Comparison of ENCODE assay signal across 18 cellular contexts in genomic region chr7:199465-200249, GRCh38. TPM values are rescaled to one million over a fixed set of nuclear protein-coding genes. Genes with fewer than 3 reads are reported as not detected.
A peak's percentile ranks its signal among the peaks of the same experiment; 100 is the strongest.
DNase-seq lines count a peak whose midpoint lies in the region; ATAC-seq, FAIRE-seq and TF ChIP-seq lines count a peak whose summit lies in the region.
"Had no signal": no experiment of that assay in that cellular context is flagged by ENCODE, and none has a peak within 500 bp of the region (broad histone marks: within the 10 kb centered on the region; RNA-seq: fewer than 3 reads in every experiment).

No MANE protein-coding gene starts in this region.

- no peak for TF ChIP-seq EP300 in K562 (IDR thresholded peaks at IDR 0.05; ENCODE audit: low read length)

- peak; percentile 71 for ATAC-seq in Right ventricle myocardium inferior
- ATAC-seq in K562, result no peak
- ATAC-seq in HG02678 (IDR thresholded peaks at IDR 0.05; ENCODE audit: unreplicated experiment), result no peak

- TF ChIP-seq CTCF in right atrium auricular region (IDR thresholded peaks at IDR 0.05) (no peak), K562 (IDR thresholded peaks at IDR 0.05 in 2 of 3, conservative IDR thresholded peaks at IDR 0.05 in 1 of 3; ENCODE audit: insufficient read depth in 2 of 3, low read depth in 1 of 3, low read length in 3 of 3) (no peak)

- H3K4me1 ChIP-seq in right atrium auricular region (peaks cover 0 to 40% of the 10 kb centered on the region in 2 donors), K562 (replicated peaks in 1 of 2; ENCODE audit: control insufficient read depth in 2 of 2, insufficient read depth in 2 of 2, low read length in 2 of 2) (peaks cover 0 to 2% of the 10 kb centered on the region in 2 experiments; a peak in 1 of 5 replicates), stomach smooth muscle (ENCODE audit: control insufficient read depth, insufficient read depth, low read length) (peaks cover 62% of the 10 kb centered on the region), small intestine (ENCODE audit: control insufficient read depth in 2 of 2, insufficient read depth in 1 of 2, low read depth in 1 of 2, low read length in 1 of 2) (peaks cover 0 to 2% of the 10 kb centered on the region in 2 donors)

- H3K36me3 ChIP-seq in right atrium auricular region (peaks cover 44% of the 10 kb centered on the region), K562 (ENCODE audit: control insufficient read depth, insufficient read depth, low read length) (no peaks in the 10 kb centered on the region), stomach smooth muscle (ENCODE audit: control insufficient read depth in 2 of 2, insufficient read depth in 2 of 2, low read length in 2 of 2) (peaks cover 63 to 64% of the 10 kb centered on the region in 2 donors), small intestine (ENCODE audit: control insufficient read depth in 2 of 2, insufficient read depth in 2 of 2, low read length in 2 of 2) (peaks cover 8 to 16% of the 10 kb centered on the region in 2 donors)

- H3K27me3 ChIP-seq in right atrium auricular region (no peaks in the 10 kb centered on the region), K562 (ENCODE audit: control insufficient read depth in 2 of 2, insufficient read depth in 2 of 2, low read length in 2 of 2) (peaks cover 48 to 97% of the 10 kb centered on the region in 2 experiments), stomach smooth muscle (ENCODE audit: control insufficient read depth in 1 of 2, insufficient read depth in 2 of 2, low read length in 2 of 2) (no peaks in the 10 kb centered on the region), small intestine (ENCODE audit: control insufficient read depth in 2 of 2, insufficient read depth in 2 of 2, low read length in 2 of 2) (no peaks in the 10 kb centered on the region)

- H3K9me3 ChIP-seq in right atrium auricular region (no peaks in the 10 kb centered on the region), K562 (replicated peaks; ENCODE audit: control insufficient read depth, insufficient read depth, low read depth, low read length) (no peaks in the 10 kb centered on the region), stomach smooth muscle (ENCODE audit: control insufficient read depth in 2 of 2, low read length in 2 of 2) (no peaks in the 10 kb centered on the region), small intestine (ENCODE audit: control insufficient read depth, low read depth) (no peaks in the 10 kb centered on the region)

- no peak for FAIRE-seq in K562 (lab: Jason Lieb, UNC)
- FAIRE-seq in islet of Langerhans (lab: Jason Lieb, UNC), result peak; percentile 79
- FAIRE-seq in small intestine (lab: Jason Lieb, UNC), result no peak
- FAIRE-seq: HTR-8/SVneo had no signal

- CTCF ChIA-PET in K562 (lab: Yijun Ruan, JAX; ENCODE audit: low intra/inter-chr PET ratio), result no interaction called here

- intact Hi-C loops in Right ventricle myocardium inferior (cut with DNase I) (no loop called here), K562 (cut with micrococcal nuclease) (no loop called here)

- no peak overlapping the region for H2AFZ ChIP-seq in K562 (ENCODE audit: low read depth, low read length)

- H3K9ac ChIP-seq in K562 (ENCODE audit: insufficient read depth in 1 of 2, low read depth in 2 of 2, low read length in 2 of 2), result no peak overlapping the region
- no peak overlapping the region for H3K9ac ChIP-seq in stomach smooth muscle (ENCODE audit: low read length in 2 of 2)

- BruUV-seq in K562 (replicated peaks; lab: Mats Ljungman, UMichigan), result no TSS peak

- no peak for TF ChIP-seq RAD21 in K562 (CRISPR knock-in tag; conservative IDR thresholded peaks at IDR 0.05 in 1 of 2, IDR thresholded peaks at IDR 0.05 in 1 of 2)

- 0% methylated on average over 16 of the region's 18 CpGs for WGBS in K562 (ENCODE audit: insufficient coverage, low coverage, missing lambda C conversion rate)
- WGBS in small intestine, 3 donors, result 85 to 87% (median 85%) methylated on average over 18 of the region's 18 CpGs

- no peak overlapping the region for H3K27ac ChIP-seq in right atrium auricular region
- no peak overlapping the region for H3K27ac ChIP-seq in K562 (ENCODE audit: extremely low read depth, low read depth, low read length)
- H3K27ac ChIP-seq in stomach smooth muscle (ENCODE audit: low read length), result peak overlapping the region; percentile 18
- H3K27ac ChIP-seq in small intestine (ENCODE audit: low read depth in 1 of 2, low read length in 1 of 2), result no peak overlapping the region

- peaks cover 2% of the 10 kb centered on the region for H3K9me1 ChIP-seq in K562 (ENCODE audit: control insufficient read depth, insufficient read depth, low read length)

- no peak for TF ChIP-seq POLR2A in K562 (conservative IDR thresholded peaks at IDR 0.05)

- H3K4me3 ChIP-seq in right atrium auricular region, result no peak overlapping the region
- no peak overlapping the region for H3K4me3 ChIP-seq in K562
- H3K4me3 ChIP-seq in stomach smooth muscle (ENCODE audit: low read length in 2 of 2), result peak overlapping the region in 1 of 2 donors; percentile 15
- H3K4me3 ChIP-seq in small intestine (ENCODE audit: low read depth in 1 of 2, low read length in 2 of 2), result no peak overlapping the region

- no peaks in the 10 kb centered on the region for H3K79me2 ChIP-seq in K562 (ENCODE audit: control insufficient read depth, insufficient read depth, low read length)

- DNase-seq in Right ventricle myocardium inferior (ENCODE audit: missing footprints) (no peak), right atrium auricular region (ENCODE audit: low spot score) (no peak), K562 (ENCODE audit: extremely low read depth in 1 of 4, low spot score in 3 of 4) (no peak), small intestine (no peak)
- DNase-seq: CD4-positive, CD25-positive, alpha-beta regulatory T cell; COR-L47; DMS 273 treated with DMSO at 0.1 percent for 48 hours; DND-41; NCI-H1092 treated with DMSO at 0.1 percent for 48 hours; NCI-H146; NCI-H2029 treated with DMSO at 0.1 percent for 48 hours; NCI-H2171 treated with DMSO at 0.1 percent for 48 hours; NCI-H446 treated with DMSO at 0.1 percent for 48 hours; OCI-M1 had no signal

- H4K20me1 ChIP-seq in K562 (replicated peaks; ENCODE audit: control insufficient read depth, insufficient read depth, low read length), result peaks cover 26% of the 10 kb centered on the region

- POLR2A ChIA-PET in K562 (lab: Yijun Ruan, JAX), result no interaction called here

- in situ Hi-C loops in K562 (cut with MboI), result no loop called here

- no peak overlapping the region for H3K4me2 ChIP-seq in K562 (ENCODE audit: insufficient read depth, low read length)

TF ChIP-seq in K562, 482 proteins besides CTCF, POLR2A, EP300 and RAD21:
- TF ChIP-seq ATF1 (CRISPR knock-in tag; IDR thresholded peaks at IDR 0.05) (no peak), ATF1 (tag; IDR thresholded peaks at IDR 0.05) (no peak), USF1 (CRISPR knock-in tag; IDR thresholded peaks at IDR 0.05) (0 out of 2 replicates have a peak, but pooled peaks have one; percentile 19)

RNA-seq across cellular contexts. Expression of gene FAM20C, which starts 7.3 kb away (rescaled TPM):
- 26.1 TPM for total RNA-seq in Right ventricle myocardium inferior
- total RNA-seq in right atrium auricular region, result 10 to 100 TPM; 13.7 to 19.9 TPM
- total RNA-seq in K562 (2011; cell fraction: chromatin; rRNA removed; ENCODE audit: low replicate concordance), result not detected in 2 replicates
- total RNA-seq in K562 (2011; cell fraction: nucleolus; rRNA removed), result not detected in 2 replicates
- not detected in 2 replicates for total RNA-seq in K562 (2011; cell fraction: nucleoplasm; rRNA removed)
- not detected in 2 replicates for total RNA-seq in K562 (2014; rRNA removed)
- total RNA-seq in K562 (2014; rRNA removed; fragmentation: Illumina TruSeq; extraction: Trizol), result not detected in 2 replicates
- not detected in 2 replicates for total RNA-seq in K562 (2015; rRNA removed; fragmentation: Illumina TruSeq; extraction: Trizol)
- total RNA-seq in K562 (2021), result 0.09 and 0.20 TPM in 2 replicates
- polyA plus RNA-seq in K562 (2011; rRNA removed), result not detected in 2 replicates
- polyA plus RNA-seq in K562 (2011; cell fraction: cytosol; rRNA removed), result not detected in 2 replicates
- not detected in 2 replicates for polyA plus RNA-seq in K562 (2011; cell fraction: nucleus; rRNA removed)
- not detected in 2 replicates for polyA plus RNA-seq in K562 (2012)
- not detected in 2 replicates for polyA plus RNA-seq in K562 (2014; fragmentation: Illumina TruSeq; extraction: Trizol)
- not detected for polyA plus RNA-seq in K562 (2014; fragmentation: Nextera tagmentation; extraction: Ambion mirVana)
- polyA plus RNA-seq in K562 (2014; rRNA removed), result not detected in 2 replicates
- not detected in 2 replicates for polyA minus RNA-seq in K562 (2011; rRNA and poly(A)+ RNA removed)
- polyA minus RNA-seq in K562 (2011; cell fraction: cytosol; rRNA and poly(A)+ RNA removed), result 0.64 TPM in 1 of 2 replicates, not detected in the other
- not detected in 2 replicates for polyA minus RNA-seq in K562 (2011; cell fraction: nucleus; rRNA and poly(A)+ RNA removed)
- polyA plus RNA-seq in small intestine, result 10 to 100 TPM; 19.7 to 35.1 (median 29.1) TPM
- total RNA-seq: CD4-positive, CD25-positive, alpha-beta regulatory T cell had no signal
- polyA plus RNA-seq: CD4-positive, CD25-positive, alpha-beta regulatory T cell had no signal

Comparison
In these comparisons a context has a peak if more than half of its experiments do, and no peak if none do; other contexts are left out.
1. RNA of gene FAM20C, which starts 7.3 kb away (total RNA-seq): 26.1 TPM in Right ventricle myocardium inferior (single experiment) and 13.7 to 19.9 TPM in right atrium auricular region; 0.09 to 0.20 TPM in K562; every median in the first group is over 10 times any median in the second.